Comparison of ENCODE assay signal across 20 cellular contexts in the genomic region with DNA sequence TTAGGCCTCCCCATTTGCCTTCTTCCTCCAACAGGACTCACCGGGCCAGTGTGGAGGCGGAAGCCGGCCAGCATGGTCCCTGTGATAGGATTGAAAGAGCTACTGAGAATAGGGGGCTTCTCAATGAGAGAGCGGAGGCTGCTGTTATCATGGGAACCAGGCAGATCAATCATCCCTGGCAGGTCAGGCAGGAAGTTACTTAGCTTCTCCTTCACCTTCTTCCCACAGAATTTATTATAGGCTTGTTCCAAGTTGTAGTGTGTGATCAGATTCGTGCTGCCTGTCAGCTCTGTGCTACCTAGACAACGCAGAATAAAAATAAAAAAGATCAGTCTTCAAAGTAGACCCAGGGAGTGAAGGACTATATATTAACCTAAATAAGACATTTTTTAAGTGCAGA. TPM values are rescaled to one million over a fixed set of nuclear protein-coding genes. Genes with fewer than 3 reads are reported as not detected.
DNase-seq lines count a peak whose midpoint lies in the region; ATAC-seq and TF ChIP-seq lines count a peak whose summit lies in the region.
"Had no signal": no experiment of that assay in that cellular context is flagged by ENCODE, and none has a peak within 500 bp of the region (broad histone marks: within the 10 kb centered on the region; RNA-seq: fewer than 3 reads in every experiment).

No MANE protein-coding gene starts in this region.

- H3K9me3 ChIP-seq in T-helper 17 cell (ENCODE audit: control insufficient read depth, low read length, poor library complexity, severe bottlenecking): no peaks in the 10 kb centered on the region
- H3K9me3 ChIP-seq: Caco-2, SJSA1 had no signal

- H3K36me3 Mint-ChIP-seq in activated naive CD8-positive, alpha-beta T cell: no peaks in the 10 kb centered on the region
- peaks cover 23% of the 10 kb centered on the region for H3K36me3 Mint-ChIP-seq in activated naive CD8-positive, alpha-beta T cell treated with anti-CD3 and anti-CD28 coated beads, Interleukin-2, amount 50 U/mL, for 24 hours (ENCODE audit: low read depth)
- H3K36me3 Mint-ChIP-seq in T-helper 17 cell (ENCODE audit: low read depth): peaks cover 7% of the 10 kb centered on the region
- H3K36me3 Mint-ChIP-seq in memory B cell: peaks cover 14% of the 10 kb centered on the region
- H3K36me3 Mint-ChIP-seq in type B pancreatic cell: peaks cover 11% of the 10 kb centered on the region

- no peak for TF ChIP-seq CTCF in type B pancreatic cell (conservative IDR thresholded peaks at IDR 0.05)

- DNase-seq in activated naive CD8-positive, alpha-beta T cell treated with anti-CD3 and anti-CD28 coated beads, Interleukin-2, amount 50 U/mL, for 24 hours: no peak
- DNase-seq in T-helper 17 cell (no peak), memory B cell (ENCODE audit: low spot score in 2 of 2) (no peak), type B pancreatic cell (ENCODE audit: extremely low spot score, unreplicated experiment) (no peak), NCI-H226 (no peak), AG20443 (ENCODE audit: low spot score) (no peak)
- DNase-seq: Caco-2; CD4-positive, CD25-positive, alpha-beta regulatory T cell; DMS53; HCEC 1CT; KBM-7; NCI-H1417 treated with DMSO at 0.1 percent for 48 hours; NCI-H2029; NCI-H2171 treated with DMSO at 0.1 percent for 48 hours; NCI-H774 had no signal

- peaks cover 10% of the 10 kb centered on the region for H3K4me1 Mint-ChIP-seq in activated naive CD8-positive, alpha-beta T cell (ENCODE audit: low read depth)
- peaks cover 8% of the 10 kb centered on the region for H3K4me1 Mint-ChIP-seq in activated naive CD8-positive, alpha-beta T cell treated with anti-CD3 and anti-CD28 coated beads, Interleukin-2, amount 50 U/mL, for 24 hours
- H3K4me1 Mint-ChIP-seq in T-helper 17 cell: peaks cover 11% of the 10 kb centered on the region
- H3K4me1 Mint-ChIP-seq in memory B cell: peaks cover 11% of the 10 kb centered on the region
- peaks cover 3% of the 10 kb centered on the region for H3K4me1 Mint-ChIP-seq in type B pancreatic cell (ENCODE audit: unreplicated experiment)

- H3K9me3 Mint-ChIP-seq in activated naive CD8-positive, alpha-beta T cell (ENCODE audit: low read depth): no peaks in the 10 kb centered on the region
- no peaks in the 10 kb centered on the region for H3K9me3 Mint-ChIP-seq in activated naive CD8-positive, alpha-beta T cell treated with anti-CD3 and anti-CD28 coated beads, Interleukin-2, amount 50 U/mL, for 24 hours
- H3K9me3 Mint-ChIP-seq in memory B cell: no peaks in the 10 kb centered on the region
- H3K9me3 Mint-ChIP-seq in type B pancreatic cell: no peaks in the 10 kb centered on the region
- H3K9me3 Mint-ChIP-seq: CD4-positive, CD25-positive, alpha-beta regulatory T cell had no signal

- ATAC-seq in activated naive CD8-positive, alpha-beta T cell treated with anti-CD3 and anti-CD28 coated beads, Interleukin-2, amount 50 U/mL, for 24 hours: no peak
- ATAC-seq in T-helper 17 cell (no peak), memory B cell (ENCODE audit: low read depth) (no peak), HG02642 (IDR thresholded peaks at IDR 0.05; ENCODE audit: poor library complexity, unreplicated experiment) (no peak)

- peak overlapping the region; percentile 61 for H3K27ac Mint-ChIP-seq in activated naive CD8-positive, alpha-beta T cell
- H3K27ac Mint-ChIP-seq in activated naive CD8-positive, alpha-beta T cell treated with anti-CD3 and anti-CD28 coated beads, Interleukin-2, amount 50 U/mL, for 24 hours: no peak overlapping the region
- H3K27ac Mint-ChIP-seq in T-helper 17 cell (peak overlapping the region; percentile 67), memory B cell (peak overlapping the region; percentile 14), type B pancreatic cell (peak overlapping the region; percentile 66)
- H3K27ac Mint-ChIP-seq: B cell; CD4-positive, CD25-positive, alpha-beta regulatory T cell had no signal

- no peaks in the 10 kb centered on the region for H3K27me3 Mint-ChIP-seq in activated naive CD8-positive, alpha-beta T cell
- H3K27me3 Mint-ChIP-seq in activated naive CD8-positive, alpha-beta T cell treated with anti-CD3 and anti-CD28 coated beads, Interleukin-2, amount 50 U/mL, for 24 hours: no peaks in the 10 kb centered on the region
- H3K27me3 Mint-ChIP-seq in T-helper 17 cell (no peaks in the 10 kb centered on the region), memory B cell (no peaks in the 10 kb centered on the region), type B pancreatic cell (no peaks in the 10 kb centered on the region)
- H3K27me3 Mint-ChIP-seq: B cell; CD4-positive, CD25-positive, alpha-beta regulatory T cell had no signal

- H3K4me3 Mint-ChIP-seq in activated naive CD8-positive, alpha-beta T cell: no peak overlapping the region
- no peak overlapping the region for H3K4me3 Mint-ChIP-seq in activated naive CD8-positive, alpha-beta T cell treated with anti-CD3 and anti-CD28 coated beads, Interleukin-2, amount 50 U/mL, for 24 hours
- H3K4me3 Mint-ChIP-seq in T-helper 17 cell (no peak overlapping the region), memory B cell (no peak overlapping the region), type B pancreatic cell (no peak overlapping the region)
- H3K4me3 Mint-ChIP-seq: B cell; CD4-positive, CD25-positive, alpha-beta regulatory T cell had no signal

RNA-seq across cellular contexts. Expression of a gene that starts 7.1 kb away (rescaled TPM):
- total RNA-seq in T-helper 17 cell (10 to 100 TPM; 16.6 to 18.1 TPM), type B pancreatic cell (ENCODE audit: low replicate concordance) (17.9 and 21.5 TPM in 2 replicates)

RNA-seq across cellular contexts. Expression of a gene that starts 7.5 kb away (rescaled TPM):
- total RNA-seq in T-helper 17 cell: 10 to 100 TPM; 38.3 to 44.0 TPM
- 84.4 and 87.4 TPM in 2 replicates for total RNA-seq in type B pancreatic cell (ENCODE audit: low replicate concordance)

RNA-seq across cellular contexts. Expression of a gene that starts 36.4 kb away (rescaled TPM):
- total RNA-seq in T-helper 17 cell (10 to 100 TPM; 70.0 to 72.6 TPM), type B pancreatic cell (ENCODE audit: low replicate concordance) (107 and 144 TPM in 2 replicates)

RNA-seq across cellular contexts. Expression of a gene that starts 37.0 kb away (rescaled TPM):
- total RNA-seq in T-helper 17 cell (10 to 100 TPM; 51.9 to 55.6 TPM), type B pancreatic cell (ENCODE audit: low replicate concordance) (56.7 and 80.6 TPM in 2 replicates)

RNA-seq across cellular contexts. Expression of a gene that starts 46.7 kb away (rescaled TPM):
- total RNA-seq in T-helper 17 cell (not detected), type B pancreatic cell (ENCODE audit: low replicate concordance) (not detected in 2 replicates)
- total RNA-seq: B cell; Caco-2; CD4-positive, CD25-positive, alpha-beta regulatory T cell; NCI-H460; SJSA1 had no signal
